Comparison of ENCODE assay signal across 8 cellular contexts in genomic region chr6:142902636-142903053, GRCh38. TPM values are rescaled to one million over a fixed set of nuclear protein-coding genes. Genes with fewer than 3 reads are reported as not detected.
DNase-seq lines count a peak whose midpoint lies in the region; ATAC-seq, FAIRE-seq and TF ChIP-seq lines count a peak whose summit lies in the region.

No MANE protein-coding gene starts in this region.

- H3K27me3 ChIP-seq in esophagus squamous epithelium (no peaks in the 10 kb centered on the region), psoas muscle (ENCODE audit: insufficient read depth in 3 of 3, low read length in 2 of 3) (no peaks in the 10 kb centered on the region)

- H3K4me3 ChIP-seq in esophagus squamous epithelium (no peak overlapping the region), psoas muscle (no peak overlapping the region)

- TF ChIP-seq CTCF in esophagus squamous epithelium (IDR thresholded peaks at IDR 0.05) = no peak
- TF ChIP-seq CTCF in psoas muscle (IDR thresholded peaks at IDR 0.05) = no peak

- FAIRE-seq in GM12892 (lab: Jason Lieb, UNC) = peak; percentile 78

- peaks cover 0 to 43% (median 7%) of the 10 kb centered on the region in 3 donors for H3K4me1 ChIP-seq in esophagus squamous epithelium
- peaks cover 69% of the 10 kb centered on the region for H3K4me1 ChIP-seq in psoas muscle

- intact Hi-C loops in esophagus squamous epithelium (cut with DNase I) (no loop called here), psoas muscle (cut with DNase I) (no loop called here)

- DNase-seq in GM12892 (ENCODE audit: insufficient read length) (no peak), NCI-H2196 treated with DMSO at 0.1 percent for 48 hours (lab: John Stamatoyannopoulos, UW; ENCODE audit: unreplicated experiment) (peak; percentile 66), esophagus squamous epithelium (lab: John Stamatoyannopoulos, UW) (no peak), psoas muscle (peak in 1 of 2 donors; percentile 76), NCI-H1694 treated with DMSO at 0.1 percent for 48 hours (lab: John Stamatoyannopoulos, UW) (no peak)
- DNase-seq in activated CD8-positive, alpha-beta memory T cell treated with anti-CD3 and anti-CD28 coated beads for 48 hours (ENCODE audit: low read depth in 2 of 3, low spot score in 2 of 3) = peak in 2 of 3 experiments; percentile 38 to 52

- H3K27ac ChIP-seq in esophagus squamous epithelium = peak overlapping the region in 3 of 4 donors; percentile 30 to 60 (median 49)
- peak overlapping the region; percentile 58 for H3K27ac ChIP-seq in psoas muscle

- ATAC-seq in HG02763 (IDR thresholded peaks at IDR 0.05; ENCODE audit: unreplicated experiment) (peak; percentile 84), psoas muscle (peak; percentile 77 to 92 (median 88)), HG02970 (IDR thresholded peaks at IDR 0.05; ENCODE audit: low FRiP score, unreplicated experiment) (no peak)

- TF ChIP-seq POLR2A in GM12892 (IDR thresholded peaks at IDR 0.05; ENCODE audit: low read depth, low read length) (no peak), esophagus squamous epithelium (IDR thresholded peaks at IDR 0.05) (peak in 1 of 4 donors; percentile 29)

- H3K9me3 ChIP-seq in esophagus squamous epithelium = no peaks in the 10 kb centered on the region
- H3K9me3 ChIP-seq in psoas muscle = no peaks in the 10 kb centered on the region

- H3K36me3 ChIP-seq in esophagus squamous epithelium (no peaks in the 10 kb centered on the region), psoas muscle (ENCODE audit: insufficient read depth in 1 of 2, low read depth in 1 of 2) (no peaks in the 10 kb centered on the region)

- WGBS in esophagus squamous epithelium, 2 donors = 31 to 46% methylated on average over 4 of the region's 4 CpGs
- WGBS in psoas muscle, 3 donors = 30 to 33% (median 32%) methylated on average over 4 of the region's 4 CpGs

RNA-seq across cellular contexts. Expression of gene HIVEP2, which starts 42.3 kb away (rescaled TPM):
- polyA plus RNA-seq in GM12892 (2012; ENCODE audit: missing spikeins) = 4.5 TPM
- total RNA-seq in esophagus squamous epithelium (10 to 100 TPM in 3 of 4 donors, 1 to 10 TPM in 1; 8.6 to 19.3 (median 12.7) TPM), psoas muscle (10 to 100 TPM; 22.6 to 39.7 (median 29.0) TPM)
- polyA plus RNA-seq in psoas muscle = 10 to 100 TPM in 1 of 3 donors, 1 to 10 TPM in 2; 6.2 to 15.1 (median 6.3) TPM

Comparison
In these comparisons a context has a peak if more than half of its experiments do, and no peak if none do; other contexts are left out.
1. DNase-seq: peak in NCI-H2196 treated with DMSO at 0.1 percent for 48 hours (single experiment) and activated CD8-positive, alpha-beta memory T cell treated with anti-CD3 and anti-CD28 coated beads for 48 hours (2 of 3); none in GM12892 (single experiment), esophagus squamous epithelium (single experiment) and NCI-H1694 treated with DMSO at 0.1 percent for 48 hours (single experiment).